19 cellular contexts compared by ENCODE assay signal in the genomic region with DNA sequence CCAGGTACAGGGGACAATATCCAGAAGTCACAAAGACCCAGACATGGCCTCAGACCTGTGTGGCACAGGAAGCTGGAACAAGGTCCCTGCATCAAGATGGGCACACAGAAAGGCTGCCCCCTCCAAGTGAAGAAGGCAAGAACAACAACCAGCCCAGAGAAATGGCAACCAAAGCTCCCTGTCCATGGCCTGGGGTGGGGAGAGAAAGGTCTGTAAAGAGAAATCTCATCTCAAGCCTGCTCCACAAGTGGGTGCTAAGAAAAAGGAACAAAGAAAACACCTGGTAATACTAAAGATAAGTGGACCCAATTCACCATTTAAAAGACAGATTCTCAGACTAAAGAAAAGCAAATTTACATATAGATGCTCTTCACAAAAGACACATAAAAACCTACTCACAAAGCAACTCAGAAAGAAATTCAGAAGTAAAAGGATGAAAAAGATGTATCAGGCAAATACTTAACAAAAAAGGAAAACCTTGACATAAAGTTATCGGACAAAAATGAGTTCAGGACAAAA.
DNase-seq lines count a peak whose midpoint lies in the region; ATAC-seq and TF ChIP-seq lines count a peak whose summit lies in the region.
"Had no signal": no experiment of that assay in that cellular context is flagged by ENCODE, and none has a peak within 500 bp of the region (broad histone marks: within the 10 kb centered on the region; RNA-seq: fewer than 3 reads in every experiment).

No MANE protein-coding gene starts in this region.

- ATAC-seq in T-helper 17 cell, result no peak
- no peak for ATAC-seq in naive thymus-derived CD8-positive, alpha-beta T cell

- no peak overlapping the region for H4K91ac ChIP-seq in H9 (ENCODE audit: insufficient read length, low read depth, low read length)

- H3K4ac ChIP-seq in H9 (ENCODE audit: low read depth, low read length), result no peak overlapping the region

- no peak overlapping the region for H2AFZ ChIP-seq in H9 (ENCODE audit: low read length)
- H2AFZ ChIP-seq: PC-9 had no signal

- peaks cover 67 to 72% of the 10 kb centered on the region in 2 experiments for H3K4me1 Mint-ChIP-seq in H9
- H3K4me1 Mint-ChIP-seq in T-helper 17 cell, result peaks cover 34% of the 10 kb centered on the region
- H3K4me1 Mint-ChIP-seq in naive thymus-derived CD8-positive, alpha-beta T cell, result peaks cover 11 to 47% (median 29%) of the 10 kb centered on the region in 4 donors

- H3K79me1 ChIP-seq in H9 (ENCODE audit: insufficient read depth, low read depth, low read length, poor library complexity, severe bottlenecking), result no peaks in the 10 kb centered on the region

- H3K27ac ChIP-seq in H9 (ENCODE audit: insufficient read length, low read depth, low read length), result peak overlapping the region; percentile 48
- H3K27ac ChIP-seq in ascending aorta, result no peak overlapping the region
- H3K27ac ChIP-seq: 22Rv1; BLaER1 treated with 17β-estradiol and CSF1 and Interleukin-3, amounts not matched to agents 10 nM and 100 nM; PC-9 had no signal

- H2BK120ac ChIP-seq in H9 (ENCODE audit: low read depth, low read length, poor library complexity, severe bottlenecking), result no peak overlapping the region

- H3K23ac ChIP-seq in H9 (ENCODE audit: insufficient read length, low read depth, low read length), result no peak overlapping the region

- H3K4me1 ChIP-seq in H9 (ENCODE audit: insufficient read depth, low read length) (peaks cover 19% of the 10 kb centered on the region), ascending aorta (peaks cover 4 to 10% of the 10 kb centered on the region in 2 donors)

- H3K27ac Mint-ChIP-seq in H9 (peak overlapping the region; percentile 38 to 96 (median 63); a peak in 5 of 7 replicates), T-helper 17 cell (peak overlapping the region; percentile 67)
- peak overlapping the region in 6 of 10 donors; percentile 0 to 79 (median 42) for H3K27ac Mint-ChIP-seq in naive thymus-derived CD8-positive, alpha-beta T cell

- H3K36me3 ChIP-seq in H7 (replicated peaks; ENCODE audit: control insufficient read depth, insufficient read depth, low read length) (no peaks in the 10 kb centered on the region), ascending aorta (no peaks in the 10 kb centered on the region)
- H3K36me3 ChIP-seq: MG63 had no signal

- no peaks in the 10 kb centered on the region for H3K9me3 Mint-ChIP-seq in H9
- H3K9me3 Mint-ChIP-seq in naive thymus-derived CD8-positive, alpha-beta T cell, result no peaks in the 10 kb centered on the region

- H3K23me2 ChIP-seq in H9 (ENCODE audit: insufficient read length, low read depth, low read length, poor library complexity, severe bottlenecking), result no peaks in the 10 kb centered on the region

- no peak overlapping the region for H2BK5ac ChIP-seq in H9 (ENCODE audit: insufficient read length, low read length)

- peak overlapping the region; percentile 64; the same call in 1 of the 2 replicates for H3K14ac ChIP-seq in H9 (ENCODE audit: insufficient read depth, low read length)

- H2AK5ac ChIP-seq in H9 (ENCODE audit: insufficient read length, low read length), result no peak overlapping the region

- H3K4me3 Mint-ChIP-seq in H9 (peak overlapping the region; percentile 3 to 21; a peak in 2 of 5 replicates), T-helper 17 cell (no peak overlapping the region)
- H3K4me3 Mint-ChIP-seq in naive thymus-derived CD8-positive, alpha-beta T cell, result no peak overlapping the region

- no peaks in the 10 kb centered on the region for H3K79me2 ChIP-seq in H9 (ENCODE audit: insufficient read depth, low read length)

- no peak overlapping the region for H3K9ac ChIP-seq in H9 (ENCODE audit: extremely low read depth, insufficient read length, low read length)
- H3K9ac ChIP-seq: BLaER1 treated with 17β-estradiol and CSF1 and Interleukin-3, amounts not matched to agents 10 nM and 100 nM had no signal

- no peak overlapping the region for H3T11ph ChIP-seq in H9 (ENCODE audit: low read length)

- H4K20me1 ChIP-seq in H9 (ENCODE audit: control insufficient read depth, insufficient read depth, insufficient read length), result no peaks in the 10 kb centered on the region

- H3K4me2 ChIP-seq in H9 (ENCODE audit: insufficient read depth, insufficient read length, low read length), result peak overlapping the region; percentile 48
- H3K4me2 ChIP-seq: BLaER1 treated with 17β-estradiol and CSF1 and Interleukin-3, amounts not matched to agents 10 nM and 100 nM; PC-9 had no signal

- no CpG with 5 or more reads among the region's 1 CpG for WGBS in H9 (ENCODE audit: extremely low coverage, insufficient read length, low lambda C conversion rate)

- no peak overlapping the region for H3K56ac ChIP-seq in H9 (ENCODE audit: insufficient read length, low read depth, low read length)

- H4K5ac ChIP-seq in H9 (ENCODE audit: insufficient read length, low read depth, low read length), result no peak overlapping the region

- H3K4me3 ChIP-seq in H7 (ENCODE audit: insufficient read depth, low read depth, low read length) (no peak overlapping the region), ascending aorta (no peak overlapping the region)
- H3K4me3 ChIP-seq: BLaER1 treated with 17β-estradiol and CSF1 and Interleukin-3, amounts not matched to agents 10 nM and 100 nM; MG63; PC-9 had no signal

- POLR2A ChIA-PET in naive thymus-derived CD8-positive, alpha-beta T cell (lab: Charles Lee), result no interaction called here

- H3K18ac ChIP-seq in H9 (ENCODE audit: insufficient read length, low read depth, low read length), result peak overlapping the region; percentile 59

- H3K27me3 Mint-ChIP-seq in H9 (ENCODE audit: low read depth) (no peaks in the 10 kb centered on the region), T-helper 17 cell (no peaks in the 10 kb centered on the region)
- H3K27me3 Mint-ChIP-seq in naive thymus-derived CD8-positive, alpha-beta T cell, result no peaks in the 10 kb centered on the region

- peak; percentile 15 for DNase-seq in DMS79 treated with DMSO at 0.1 percent for 48 hours (lab: John Stamatoyannopoulos, UW)
- DNase-seq in DMS79 (lab: John Stamatoyannopoulos, UW), result no peak
- no peak for DNase-seq in H9
- DNase-seq in T-helper 17 cell, result no peak
- DNase-seq in naive thymus-derived CD8-positive, alpha-beta T cell, result no peak
- no peak for DNase-seq in H7
- DNase-seq in ascending aorta (ENCODE audit: low spot score in 2 of 2), result no peak
- DNase-seq in foreskin melanocyte, result no peak
- DNase-seq: DMS 273 treated with DMSO at 0.1 percent for 48 hours, MG63, NCI-H1092, NCI-H187, NCI-H2171 treated with DMSO at 0.1 percent for 48 hours, NCI-H446 treated with DMSO at 0.1 percent for 48 hours, NCI-H748 treated with DMSO at 0.1 percent for 48 hours, PC-9, SW 1271 had no signal

- H3K27me3 ChIP-seq in H9 (ENCODE audit: insufficient read depth, low read length), result no peaks in the 10 kb centered on the region
- H3K27me3 ChIP-seq in H7 (ENCODE audit: control insufficient read depth, insufficient read depth, low read length), result no peaks in the 10 kb centered on the region
- H3K27me3 ChIP-seq in ascending aorta, result no peaks in the 10 kb centered on the region
- H3K27me3 ChIP-seq: BLaER1 treated with 17β-estradiol and CSF1 and Interleukin-3, amounts not matched to agents 10 nM and 100 nM; MG63 had no signal

- H3K36me3 Mint-ChIP-seq in H9 (ENCODE audit: insufficient read depth in 1 of 3, low read depth in 3 of 3) (peaks cover 0 to 4% (median 0%) of the 10 kb centered on the region in 3 experiments; a peak in 1 of 7 replicates), T-helper 17 cell (ENCODE audit: low read depth) (no peaks in the 10 kb centered on the region)
- peaks cover 0 to 6% (median 0%) of the 10 kb centered on the region in 3 donors for H3K36me3 Mint-ChIP-seq in naive thymus-derived CD8-positive, alpha-beta T cell

- H2BK15ac ChIP-seq in H9 (ENCODE audit: low read depth, low read length), result no peak overlapping the region

- intact Hi-C loops in ascending aorta (cut with DNase I), result loop anchor here (10.0 kb wide), 1 partner anchor 508 kb away; no protein-coding TSS in a partner anchor

- H3K9me3 ChIP-seq in H9 (ENCODE audit: control insufficient read depth, low read depth, low read length), result no peaks in the 10 kb centered on the region
- no peaks in the 10 kb centered on the region for H3K9me3 ChIP-seq in T-helper 17 cell (ENCODE audit: control insufficient read depth, low read length, poor library complexity, severe bottlenecking)
- no peaks in the 10 kb centered on the region for H3K9me3 ChIP-seq in ascending aorta
- H3K9me3 ChIP-seq: BLaER1 treated with 17β-estradiol and CSF1 and Interleukin-3, amounts not matched to agents 10 nM and 100 nM; MG63 had no signal

- no peak overlapping the region for H2BK20ac ChIP-seq in H9 (ENCODE audit: low read depth, low read length, poor library complexity, severe bottlenecking)

- TF ChIP-seq CTCF in H9 (conservative IDR thresholded peaks at IDR 0.05), result no peak
- TF ChIP-seq CTCF in ascending aorta (IDR thresholded peaks at IDR 0.05), result no peak

- H4K8ac ChIP-seq in H9 (replicated peaks; ENCODE audit: insufficient read length, low read depth, low read length), result no peak overlapping the region

- no peak overlapping the region for H2BK12ac ChIP-seq in H9 (ENCODE audit: insufficient read length, low read depth, low read length)

Comparison
In these comparisons a context has a peak if more than half of its experiments do, and no peak if none do; other contexts are left out.
1. H3K4me3 Mint-ChIP-seq: peak in H9 (2 of 2); none in T-helper 17 cell (single experiment) and naive thymus-derived CD8-positive, alpha-beta T cell (0 of 10).
2. Peak in every context shown above with its lines, with median percentiles within 50 percentile points of each other: H3K27ac Mint-ChIP-seq.